ENCODE assay signal across 8 cellular contexts in the genomic region with DNA sequence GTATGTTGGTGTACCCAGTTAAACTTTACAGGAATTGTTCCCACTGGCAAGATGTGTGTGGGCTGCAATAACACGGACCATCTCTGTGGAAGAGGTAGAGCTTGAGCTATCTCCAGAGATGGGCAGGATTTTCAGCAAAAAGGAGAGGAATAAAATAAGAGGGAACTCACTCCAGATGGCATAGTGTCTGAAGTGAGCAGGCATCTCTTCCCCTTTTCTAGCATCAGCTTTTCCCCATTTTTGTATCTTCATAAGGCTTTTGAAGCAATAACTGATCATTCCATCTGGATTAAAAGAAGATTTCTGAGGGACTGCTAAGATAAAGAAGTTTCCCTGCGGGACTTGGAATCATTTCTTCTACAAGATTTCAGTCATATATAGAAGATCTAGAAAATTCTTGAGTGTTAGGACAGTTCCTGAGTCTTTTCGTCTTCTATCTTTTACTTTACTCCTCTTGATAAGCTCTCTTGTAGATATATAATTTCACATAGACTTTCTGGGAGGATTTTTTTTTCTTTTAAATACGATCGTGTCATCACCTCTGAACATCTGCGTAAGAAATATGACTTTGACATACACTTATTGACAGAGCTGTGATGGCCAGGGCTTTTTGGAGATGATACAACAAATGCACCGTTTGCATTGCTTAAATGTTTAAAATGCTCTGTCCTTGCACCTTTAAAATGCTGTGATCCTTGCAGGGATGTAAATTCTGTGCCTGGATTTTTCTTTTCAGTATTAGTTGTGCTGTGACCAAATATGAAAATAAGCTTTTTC. TPM values are rescaled to one million over a fixed set of nuclear protein-coding genes. Genes with fewer than 3 reads are reported as not detected.
DNase-seq lines count a peak whose midpoint lies in the region; TF ChIP-seq lines count a peak whose summit lies in the region.

No MANE protein-coding gene starts in this region.

- H2BK120ac ChIP-seq in trophoblast cell (ENCODE audit: insufficient read depth, low read length, poor library complexity): no peak overlapping the region

- H4K91ac ChIP-seq in trophoblast cell (ENCODE audit: low read depth, low read length): no peak overlapping the region

- peaks cover 61% of the 10 kb centered on the region for H3K4me1 Mint-ChIP-seq in endothelial cell (ENCODE audit: unreplicated experiment)

- no peaks in the 10 kb centered on the region for H3K27me3 ChIP-seq in DOHH2 (ENCODE audit: control insufficient read depth, low read length)
- peaks cover 12% of the 10 kb centered on the region for H3K27me3 ChIP-seq in OCI-LY3 (ENCODE audit: low read depth, low read length)
- no peaks in the 10 kb centered on the region for H3K27me3 ChIP-seq in trophoblast cell (ENCODE audit: insufficient read depth, low read length)

- H3K36me3 ChIP-seq in DOHH2 (ENCODE audit: control insufficient read depth, low read length) (peaks cover 8% of the 10 kb centered on the region; the same call in 1 of the 2 replicates), OCI-LY3 (replicated peaks; ENCODE audit: low read depth, low read length) (no peaks in the 10 kb centered on the region), trophoblast cell (ENCODE audit: control insufficient read depth in 1 of 2, insufficient read depth in 2 of 2, low read length in 2 of 2) (no peaks in the 10 kb centered on the region)

- 0 out of 2 replicates have a peak overlapping the region, but pooled peaks have one; percentile 72 for H3K9ac ChIP-seq in OCI-LY3 (ENCODE audit: low read length)
- no peak overlapping the region for H3K9ac ChIP-seq in trophoblast cell (ENCODE audit: low read length)

- H3K4me3 ChIP-seq in DOHH2 (ENCODE audit: low read length): peak overlapping the region; percentile 83
- H3K4me3 ChIP-seq in OCI-LY3 (ENCODE audit: low read length): peak overlapping the region; percentile 85
- no peak overlapping the region for H3K4me3 ChIP-seq in trophoblast cell (ENCODE audit: low read depth, low read length)

- peaks cover 15% of the 10 kb centered on the region for H3K27me3 Mint-ChIP-seq in endothelial cell (ENCODE audit: unreplicated experiment)

- H3K9me3 ChIP-seq in DOHH2 (ENCODE audit: control insufficient read depth, insufficient read depth, low read length) (no peaks in the 10 kb centered on the region), OCI-LY3 (ENCODE audit: insufficient read depth, low read length) (no peaks in the 10 kb centered on the region), trophoblast cell (ENCODE audit: insufficient read depth, low read depth, low read length) (no peaks in the 10 kb centered on the region)

- no CpG with 5 or more reads among the region's 7 CpGs for WGBS in trophoblast cell (ENCODE audit: extremely low coverage, insufficient coverage, insufficient read length)

- no peak for TF ChIP-seq CTCF in DOHH2 (IDR thresholded peaks at IDR 0.05; ENCODE audit: low read depth, low read length, poor library complexity, severe bottlenecking)
- TF ChIP-seq CTCF in OCI-LY3 (IDR thresholded peaks at IDR 0.05; ENCODE audit: low read depth, low read length): no peak
- no peak for TF ChIP-seq CTCF in endothelial cell (IDR thresholded peaks at IDR 0.05; ENCODE audit: unreplicated experiment)

- no peak overlapping the region for H3K18ac ChIP-seq in trophoblast cell (ENCODE audit: low read length)

- H2BK5ac ChIP-seq in trophoblast cell (ENCODE audit: low read depth, low read length, poor library complexity): no peak overlapping the region

- H3K27ac ChIP-seq in DOHH2 (ENCODE audit: low read depth, low read length) (no peak overlapping the region), OCI-LY3 (ENCODE audit: low read length) (no peak overlapping the region), trophoblast cell (ENCODE audit: low read depth, low read length) (no peak overlapping the region)

- DNase-seq in endothelial cell (ENCODE audit: low spot score) (no peak), trophoblast cell (no peak), amniotic stem cell (lab: John Stamatoyannopoulos, UW) (no peak), NCI-H1105 (lab: John Stamatoyannopoulos, UW) (no peak), NCI-H1417 treated with DMSO at 0.1 percent for 48 hours (lab: John Stamatoyannopoulos, UW) (no peak)
- DNase-seq in stimulated activated CD4-positive, alpha-beta T cell treated with anti-CD3 and anti-CD28 coated beads, Interleukin-12 subunit alpha, Interleukin-12 subunit beta, amount 100 ng/mL, for 4 hours: no peak

- H4K12ac ChIP-seq in trophoblast cell (ENCODE audit: low read depth, low read length): no peak overlapping the region

- H3K79me2 ChIP-seq in DOHH2 (ENCODE audit: control insufficient read depth, low read length) (peaks cover 39% of the 10 kb centered on the region), OCI-LY3 (ENCODE audit: low read length) (no peaks in the 10 kb centered on the region), trophoblast cell (ENCODE audit: control insufficient read depth, insufficient read depth, low read length, poor library complexity) (peaks cover 7% of the 10 kb centered on the region)

- H2AFZ ChIP-seq in OCI-LY3 (ENCODE audit: low read depth, low read length) (no peak overlapping the region), trophoblast cell (ENCODE audit: insufficient read depth, low read length, poor library complexity) (no peak overlapping the region)

- no peaks in the 10 kb centered on the region for H3F3A ChIP-seq in DOHH2 (ENCODE audit: control insufficient read depth, insufficient read depth)

- no peaks in the 10 kb centered on the region for H3K9me3 Mint-ChIP-seq in endothelial cell (ENCODE audit: unreplicated experiment)

- H3K4ac ChIP-seq in trophoblast cell (ENCODE audit: low read depth, low read length): no peak overlapping the region

- H4K8ac ChIP-seq in trophoblast cell (ENCODE audit: low read depth, low read length): no peak overlapping the region

- peaks cover 29% of the 10 kb centered on the region for H3K4me1 ChIP-seq in DOHH2 (ENCODE audit: control insufficient read depth, low read length)
- H3K4me1 ChIP-seq in OCI-LY3 (ENCODE audit: low read length): peaks cover 21% of the 10 kb centered on the region
- peaks cover 6 to 9% of the 10 kb centered on the region in 2 experiments for H3K4me1 ChIP-seq in trophoblast cell (ENCODE audit: control insufficient read depth in 1 of 2, insufficient read depth in 2 of 2, low read length in 2 of 2)

- peak overlapping the region; percentile 96 for H3K4me3 Mint-ChIP-seq in endothelial cell (ENCODE audit: unreplicated experiment)

- no peaks in the 10 kb centered on the region for H3K9me2 ChIP-seq in DOHH2 (replicated peaks; ENCODE audit: control insufficient read depth, low read length)

- H3K79me1 ChIP-seq in trophoblast cell (ENCODE audit: low read length): peaks cover 7% of the 10 kb centered on the region

- no peak overlapping the region for H3K27ac Mint-ChIP-seq in endothelial cell (ENCODE audit: unreplicated experiment)

- H2AK5ac ChIP-seq in trophoblast cell (ENCODE audit: low read length): no peak overlapping the region

- no peak overlapping the region for H3K23ac ChIP-seq in trophoblast cell (ENCODE audit: low read length)

- H3K36me3 Mint-ChIP-seq in endothelial cell (ENCODE audit: low read depth, unreplicated experiment): peaks cover 14% of the 10 kb centered on the region

- H2BK12ac ChIP-seq in trophoblast cell (ENCODE audit: low read length): no peak overlapping the region

- H3K14ac ChIP-seq in trophoblast cell (ENCODE audit: low read length): no peak overlapping the region

- H3K4me2 ChIP-seq in DOHH2 (ENCODE audit: low read length): peak overlapping the region; percentile 94
- H3K4me2 ChIP-seq in OCI-LY3 (ENCODE audit: low read length): peak overlapping the region; percentile 93
- H3K4me2 ChIP-seq in trophoblast cell (ENCODE audit: low read length): peak overlapping the region; percentile 13

- no peaks in the 10 kb centered on the region for H4K20me1 ChIP-seq in DOHH2 (ENCODE audit: control insufficient read depth, insufficient read depth, low read depth, low read length)
- H4K20me1 ChIP-seq in OCI-LY3 (ENCODE audit: insufficient read depth, low read length): peaks cover 13% of the 10 kb centered on the region; the same call in 1 of the 2 replicates

RNA-seq across cellular contexts. Expression of a gene that starts 2.1 kb away (rescaled TPM):
- total RNA-seq in endothelial cell (ENCODE audit: unreplicated experiment): 119 TPM
- 22.0 and 22.6 TPM in 2 replicates for polyA plus RNA-seq in trophoblast cell (2013)

RNA-seq across cellular contexts. Expression of a gene that starts 47.0 kb away (rescaled TPM):
- not detected for total RNA-seq in endothelial cell (ENCODE audit: unreplicated experiment)
- not detected in 2 replicates for polyA plus RNA-seq in trophoblast cell (2013)

Comparison
In these comparisons a context has a peak if more than half of its experiments do, and no peak if none do; other contexts are left out.
1. H3K4me2 ChIP-seq: peak in every context shown above with its lines; median percentile 94 in DOHH2; 93 in OCI-LY3; 13 in trophoblast cell.